Comparison of ENCODE assay signal across 20 cellular contexts in genomic region chr20:16518784-16519084, GRCh38.
"Had no signal": no experiment of that assay in that cellular context is flagged by ENCODE, and none has a peak within 500 bp of the region (broad histone marks: within the 10 kb centered on the region; RNA-seq: fewer than 3 reads in every experiment).

No MANE protein-coding gene starts in this region.

- H3K36me3 ChIP-seq: neutrophil, right atrium auricular region had no signal

- DNase-seq: cortex of kidney; effector CD4-positive, alpha-beta T cell; left ventricle myocardium superior; natural killer cell; sigmoid colon; stimulated activated CD4-positive, alpha-beta T cell treated with anti-CD3 and anti-CD28 coated beads, Interleukin-4, amount 100 ng/mL, for 24 hours; stimulated activated naive CD4-positive, alpha-beta T cell treated with Interleukin-2 at 50 U/mL for 16 hours; tibial artery had no signal

- H3K4me3 Mint-ChIP-seq: memory B cell; natural killer cell; neural crest cell; stimulated activated effector memory CD8-positive, alpha-beta T cell treated with anti-CD3 and anti-CD28 coated beads, Interleukin-12 subunit alpha, Interleukin-12 subunit beta, amount 100 ng/mL, for 72 hours; type B pancreatic cell had no signal

- H3K9me3 Mint-ChIP-seq: memory B cell; natural killer cell; stimulated activated effector memory CD8-positive, alpha-beta T cell treated with anti-CD3 and anti-CD28 coated beads, Interleukin-12 subunit alpha, Interleukin-12 subunit beta, amount 100 ng/mL, for 72 hours had no signal

- H3K27me3 ChIP-seq: dorsolateral prefrontal cortex, neutrophil, right atrium auricular region, sigmoid colon, stomach, testis, tibial artery had no signal

- H3K4me1 ChIP-seq: right atrium auricular region, sigmoid colon, stomach, testis, tibial artery had no signal

- H3K9ac ChIP-seq: parathyroid adenoma had no signal

- H3K36me3 Mint-ChIP-seq: natural killer cell had no signal

- H3K27ac ChIP-seq: dorsolateral prefrontal cortex, neutrophil, right atrium auricular region, sigmoid colon, stomach, testis, tibial artery had no signal

- H3K27ac Mint-ChIP-seq: memory B cell; natural killer cell; stimulated activated effector memory CD8-positive, alpha-beta T cell treated with anti-CD3 and anti-CD28 coated beads, Interleukin-12 subunit alpha, Interleukin-12 subunit beta, amount 100 ng/mL, for 72 hours; type B pancreatic cell had no signal

- ATAC-seq: natural killer cell; stimulated activated effector memory CD8-positive, alpha-beta T cell treated with anti-CD3 and anti-CD28 coated beads, Interleukin-12 subunit alpha, Interleukin-12 subunit beta, amount 100 ng/mL, for 72 hours had no signal

- H3K4me1 Mint-ChIP-seq: stimulated activated effector memory CD8-positive, alpha-beta T cell treated with anti-CD3 and anti-CD28 coated beads, Interleukin-12 subunit alpha, Interleukin-12 subunit beta, amount 100 ng/mL, for 72 hours had no signal

- H3K27me3 Mint-ChIP-seq: memory B cell, progenitor cell of endocrine pancreas, type B pancreatic cell had no signal

- H3K4me3 ChIP-seq: dorsolateral prefrontal cortex, lung, right atrium auricular region, sigmoid colon, stomach, testis, tibial artery had no signal

- H3K9me3 ChIP-seq: neutrophil, right atrium auricular region, sigmoid colon, stomach, testis, tibial artery had no signal
